In the genomic region with DNA sequence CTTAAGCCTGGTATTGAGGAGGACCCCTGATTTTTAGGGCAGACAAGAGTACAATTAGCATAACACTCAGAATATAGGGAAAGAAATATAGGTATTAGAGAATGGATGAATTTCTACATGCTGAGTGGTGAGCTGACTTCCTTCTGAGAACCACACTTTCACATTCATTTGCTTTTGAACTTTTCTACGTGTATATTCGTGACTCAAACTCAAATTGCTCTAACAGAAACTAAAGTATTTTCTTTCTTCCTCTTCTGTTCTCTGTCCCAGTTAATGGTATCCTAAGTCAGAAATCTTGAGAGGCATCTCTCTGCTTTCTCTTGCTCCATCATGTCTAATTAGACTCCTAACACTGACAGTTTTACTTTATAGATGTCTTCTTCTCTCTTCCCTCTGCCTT, we compare ENCODE assay signal across 22 cellular contexts.
DNase-seq lines count a peak whose midpoint lies in the region; ATAC-seq, FAIRE-seq and TF ChIP-seq lines count a peak whose summit lies in the region.
"Had no signal": no experiment of that assay in that cellular context is flagged by ENCODE, and none has a peak within 500 bp of the region (broad histone marks: within the 10 kb centered on the region; RNA-seq: fewer than 3 reads in every experiment).

No MANE protein-coding gene starts in this region.

- peak overlapping the region; percentile 4; the same call in 1 of the 2 replicates for H3K27ac ChIP-seq in OCI-LY3 (ENCODE audit: low read length)
- H3K27ac ChIP-seq: dorsolateral prefrontal cortex, KMS-11, thoracic aorta, vagina had no signal

- H2AFZ ChIP-seq in OCI-LY3 (ENCODE audit: low read depth, low read length), result no peak overlapping the region

- no peaks in the 10 kb centered on the region for H3K27me3 ChIP-seq in OCI-LY3 (ENCODE audit: low read depth, low read length)
- H3K27me3 ChIP-seq: vagina had no signal

- H4K20me1 ChIP-seq in OCI-LY3 (ENCODE audit: insufficient read depth, low read length), result no peaks in the 10 kb centered on the region

- H3K9ac ChIP-seq in OCI-LY3 (ENCODE audit: low read length), result no peak overlapping the region
- H3K9ac ChIP-seq: KMS-11 had no signal

- ATAC-seq in GM18502 (IDR thresholded peaks at IDR 0.05; ENCODE audit: poor library complexity, unreplicated experiment) (peak; percentile 84), HG02852 (IDR thresholded peaks at IDR 0.05; ENCODE audit: unreplicated experiment) (peak; percentile 78), HG02763 (IDR thresholded peaks at IDR 0.05; ENCODE audit: unreplicated experiment) (no peak)
- ATAC-seq: activated CD4-positive, alpha-beta T cell treated with anti-CD3 and anti-CD28 coated beads for 36 hours; activated T-cell treated with anti-CD3 and anti-CD28 coated beads, Interleukin-2, amount 50 U/mL, for 4 hours; PC-3 had no signal

- H3K79me2 ChIP-seq in OCI-LY3 (ENCODE audit: low read length), result no peaks in the 10 kb centered on the region

- no peaks in the 10 kb centered on the region for H3K9me3 ChIP-seq in OCI-LY3 (ENCODE audit: insufficient read depth, low read length)
- H3K9me3 ChIP-seq: thoracic aorta, vagina had no signal

- peak overlapping the region; percentile 48 for H3K4me2 ChIP-seq in OCI-LY3 (ENCODE audit: low read length)
- H3K4me2 ChIP-seq: KMS-11 had no signal

- H3K36me3 ChIP-seq in OCI-LY3 (replicated peaks; ENCODE audit: low read depth, low read length), result no peaks in the 10 kb centered on the region
- H3K36me3 ChIP-seq: thoracic aorta, vagina had no signal

- no peak for TF ChIP-seq CTCF in OCI-LY3 (IDR thresholded peaks at IDR 0.05; ENCODE audit: low read depth, low read length)

- no peak for DNase-seq in GM19239 (ENCODE audit: insufficient read length, low spot score)
- DNase-seq in iPS-NIHi11 (ENCODE audit: low spot score), result no peak
- no peak for DNase-seq in ecto neural progenitor cell (ENCODE audit: low spot score)
- DNase-seq: activated CD4-positive, alpha-beta T cell treated with anti-CD3 and anti-CD28 coated beads for 36 hours; activated naive CD4-positive, alpha-beta T cell treated with Interleukin-2 at 50 U/mL for 16 hours; activated T-cell treated with anti-CD3 and anti-CD28 coated beads, Interleukin-2, amount 50 U/mL, for 4 hours; dorsolateral prefrontal cortex; mesenchymal stem cell; NCI-H187 treated with DMSO at 0.1 percent for 48 hours; NCI-H226; NCI-H82; nucleus accumbens; PC-3; Right ventricle myocardium superior; stimulated activated CD4-positive, alpha-beta T cell treated with anti-CD3 and anti-CD28 coated beads, Interleukin-1b, Interleukin-23, amount 100 ng/mL, for 48 hours had no signal

- peak; percentile 28 for FAIRE-seq in GM19239 (lab: Jason Lieb, UNC)

- H3K4me3 ChIP-seq in OCI-LY3 (ENCODE audit: low read length), result no peak overlapping the region
- H3K4me3 ChIP-seq: dorsolateral prefrontal cortex, thoracic aorta, vagina had no signal

- peaks cover 16% of the 10 kb centered on the region for H3K4me1 ChIP-seq in OCI-LY3 (ENCODE audit: low read length)
- H3K4me1 ChIP-seq: vagina had no signal
